ENCODE assay signal across 1 cellular context in genomic region chr12:124558298-124558697, GRCh38.
TF ChIP-seq lines count a peak whose summit lies in the region.

No MANE protein-coding gene starts in this region.

TF ChIP-seq in H1, 55 proteins besides CTCF, POLR2A, EP300 and RAD21:
- TF ChIP-seq YY1 (IDR thresholded peaks at IDR 0.05; ENCODE audit: low read depth, low read length) (no peak), SP1 (IDR thresholded peaks at IDR 0.05; ENCODE audit: low read depth, low read length) (no peak), KDM5A (IDR thresholded peaks at IDR 0.05; ENCODE audit: low read length) (no peak), ZNF274 (IDR thresholded peaks at IDR 0.05; ENCODE audit: borderline replicate concordance, extremely low read depth, low read length) (no peak), ATF2 (IDR thresholded peaks at IDR 0.05; ENCODE audit: low read length) (no peak), CTBP2 (IDR thresholded peaks at IDR 0.05; ENCODE audit: borderline replicate concordance, insufficient read depth, insufficient read length, low read length) (no peak), CHD2 (IDR thresholded peaks at IDR 0.05; ENCODE audit: low read length) (no peak), RNF2 (IDR thresholded peaks at IDR 0.05; ENCODE audit: borderline replicate concordance, low read depth, low read length, missing control alignments, poor library complexity, severe bottlenecking) (no peak), BACH1 (IDR thresholded peaks at IDR 0.05; ENCODE audit: low read length) (no peak), NANOG (IDR thresholded peaks at IDR 0.05; ENCODE audit: insufficient read depth, low read depth, low read length, poor library complexity, severe bottlenecking) (no peak), POU5F1 (IDR thresholded peaks at IDR 0.05; ENCODE audit: low read depth, low read length) (no peak), HDAC6 (IDR thresholded peaks at IDR 0.05; ENCODE audit: low read depth, low read length) (no peak), RFX5 (IDR thresholded peaks at IDR 0.05; ENCODE audit: borderline replicate concordance, low read depth, low read length) (no peak), SIX5 (IDR thresholded peaks at IDR 0.05; ENCODE audit: low read depth, low read length) (no peak), CBX5 (IDR thresholded peaks at IDR 0.05; ENCODE audit: low read depth, low read length) (no peak), CHD7 (IDR thresholded peaks at IDR 0.05; ENCODE audit: insufficient replicate concordance, low read length) (no peak), FOSL1 (IDR thresholded peaks at IDR 0.05; ENCODE audit: insufficient read depth, low read depth, low read length) (no peak), PHF8 (conservative IDR thresholded peaks at IDR 0.05; ENCODE audit: low read depth, low read length) (no peak), ATF3 (IDR thresholded peaks at IDR 0.05; ENCODE audit: insufficient read depth, low read depth, low read length) (no peak), POLR2AphosphoS5 (IDR thresholded peaks at IDR 0.05; ENCODE audit: low read depth, low read length) (no peak)
TF ChIP-seq in H1: peak in this region for 0.
